Comparison of ENCODE assay signal across 4 cellular contexts in genomic region chr2:119102964-119103363, GRCh38.
"Had no signal": no experiment of that assay in that cellular context is flagged by ENCODE, and none has a peak within 500 bp of the region (broad histone marks: within the 10 kb centered on the region; RNA-seq: fewer than 3 reads in every experiment).

No MANE protein-coding gene starts in this region.

- H3K36me3 ChIP-seq: HAP-1 had no signal

- H3K4me1 ChIP-seq: HAP-1 had no signal

- ATAC-seq: GM23338, HCT116 had no signal

- H3K9me3 ChIP-seq: HAP-1 had no signal

- H3K27ac ChIP-seq: GM23248 had no signal

- H3K4me3 ChIP-seq: GM23248, GM23338, HAP-1 had no signal
